ENCODE assay signal across 21 cellular contexts in the genomic region with DNA sequence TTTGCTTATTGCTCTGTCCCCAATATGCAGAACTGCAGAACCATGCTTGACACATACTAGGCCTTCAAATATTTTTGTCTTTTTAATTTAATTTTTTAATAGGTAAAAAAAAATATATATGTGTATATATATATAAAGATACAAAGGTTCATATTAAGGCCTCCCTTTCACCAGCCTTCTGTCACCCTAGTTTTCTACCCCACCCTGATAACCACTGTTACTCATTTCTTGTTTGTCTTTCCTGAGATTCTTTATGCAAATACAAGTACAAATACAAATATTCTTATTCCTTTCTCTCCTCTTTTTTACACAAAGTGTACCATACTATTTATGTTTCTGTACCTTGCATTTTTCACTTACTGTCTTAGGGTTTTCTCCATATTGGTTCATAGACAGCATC.
"Had no signal": no experiment of that assay in that cellular context is flagged by ENCODE, and none has a peak within 500 bp of the region (broad histone marks: within the 10 kb centered on the region; RNA-seq: fewer than 3 reads in every experiment).

No MANE protein-coding gene starts in this region.

- DNase-seq: activated CD4-positive, alpha-beta T cell treated with anti-CD3 and anti-CD28 coated beads, Interleukin-2, amount 10 ng/mL, durations not matched to agents 24 days and 14 days; activated CD8-positive, alpha-beta T cell treated with anti-CD3 and anti-CD28 coated beads for 36 hours; activated effector memory CD4-positive, alpha-beta T cell treated with Interleukin-2 at 50 U/mL for 16 hours; activated naive CD4-positive, alpha-beta T cell treated with anti-CD3 and anti-CD28 coated beads, Interleukin-2, amount 50 U/mL, for 16 hours; activated T-cell treated with anti-CD3 and anti-CD28 coated beads, Interleukin-2, amount 50 U/mL, for 1 hour; adrenal gland; dermis blood vessel endothelial cell; effector memory CD8-positive, alpha-beta T cell; islet precursor cell; left colon; midbrain; small intestine; stimulated activated CD4-positive, alpha-beta T cell treated with anti-CD3 and anti-CD28 coated beads, Interleukin-15, amount 100 ng/mL, for 24 hours; stimulated activated CD4-positive, alpha-beta T cell treated with anti-CD3 and anti-CD28 coated beads, Interleukin-2, amount 100 ng/mL, for 48 hours; stimulated activated naive CD8-positive, alpha-beta T cell treated with anti-CD3 and anti-CD28 coated beads, Interleukin-15, amount 100 ng/mL, for 72 hours; upper lobe of left lung had no signal

- H3K27me3 ChIP-seq: adrenal gland, hepatocyte, right atrium auricular region, upper lobe of left lung had no signal

- H3K4me1 ChIP-seq: prostate gland, right atrium auricular region had no signal

- H3K9me3 Mint-ChIP-seq: activated CD4-positive, alpha-beta T cell treated with anti-CD3 and anti-CD28 coated beads, Interleukin-2, amount 10 ng/mL, durations not matched to agents 24 days and 14 days; activated CD8-positive, alpha-beta T cell treated with anti-CD3 and anti-CD28 coated beads for 36 hours; effector memory CD8-positive, alpha-beta T cell; stimulated activated naive CD8-positive, alpha-beta T cell treated with anti-CD3 and anti-CD28 coated beads, Interleukin-15, amount 100 ng/mL, for 72 hours had no signal

- H3K27ac Mint-ChIP-seq: activated CD4-positive, alpha-beta T cell treated with anti-CD3 and anti-CD28 coated beads, Interleukin-2, amount 10 ng/mL, durations not matched to agents 24 days and 14 days; activated CD8-positive, alpha-beta T cell treated with anti-CD3 and anti-CD28 coated beads for 36 hours had no signal

- H3K4me2 ChIP-seq: hepatocyte had no signal

- ATAC-seq: activated CD8-positive, alpha-beta T cell treated with anti-CD3 and anti-CD28 coated beads for 36 hours; effector memory CD8-positive, alpha-beta T cell; left colon; stimulated activated naive CD8-positive, alpha-beta T cell treated with anti-CD3 and anti-CD28 coated beads, Interleukin-15, amount 100 ng/mL, for 72 hours had no signal

- H3K27ac ChIP-seq: adrenal gland, hepatocyte, prostate gland, right atrium auricular region, upper lobe of left lung had no signal

- H3K36me3 ChIP-seq: adrenal gland, prostate gland had no signal

- FAIRE-seq: small intestine had no signal

- H3K4me3 ChIP-seq: adrenal gland, hepatocyte, lung, prostate gland, right atrium auricular region, upper lobe of left lung had no signal

- H2AFZ ChIP-seq: hepatocyte had no signal

- H3K4me3 Mint-ChIP-seq: activated CD4-positive, alpha-beta T cell treated with anti-CD3 and anti-CD28 coated beads, Interleukin-2, amount 10 ng/mL, durations not matched to agents 24 days and 14 days; activated CD8-positive, alpha-beta T cell treated with anti-CD3 and anti-CD28 coated beads for 36 hours; effector memory CD8-positive, alpha-beta T cell; neural crest cell; stimulated activated naive CD8-positive, alpha-beta T cell treated with anti-CD3 and anti-CD28 coated beads, Interleukin-15, amount 100 ng/mL, for 72 hours had no signal

- H3K27me3 Mint-ChIP-seq: activated CD4-positive, alpha-beta T cell treated with anti-CD3 and anti-CD28 coated beads, Interleukin-2, amount 10 ng/mL, durations not matched to agents 24 days and 14 days; activated CD8-positive, alpha-beta T cell treated with anti-CD3 and anti-CD28 coated beads for 36 hours; effector memory CD8-positive, alpha-beta T cell; stimulated activated naive CD8-positive, alpha-beta T cell treated with anti-CD3 and anti-CD28 coated beads, Interleukin-15, amount 100 ng/mL, for 72 hours had no signal

- H3K9me3 ChIP-seq: adrenal gland, prostate gland, right atrium auricular region, upper lobe of left lung had no signal
